19 cellular contexts compared by ENCODE assay signal in the genomic region with DNA sequence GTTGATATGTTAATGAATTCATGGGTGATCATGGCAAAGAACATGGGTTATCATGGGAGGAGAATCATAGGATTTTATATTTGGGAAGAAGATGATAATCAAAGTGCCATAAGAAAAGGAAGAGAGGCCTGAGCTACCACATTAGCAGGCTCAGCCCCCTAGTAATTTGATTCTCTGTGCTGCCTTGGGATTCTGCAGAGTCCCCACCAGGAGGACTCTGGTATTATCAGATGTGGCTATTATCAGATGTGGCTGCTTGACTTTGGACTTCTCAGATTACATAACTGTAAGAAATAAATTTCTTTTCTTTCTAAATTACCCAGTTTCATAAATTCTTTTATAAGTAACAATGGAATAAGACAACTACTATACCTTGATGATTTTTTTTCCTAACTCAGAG.
"Had no signal": no experiment of that assay in that cellular context is flagged by ENCODE, and none has a peak within 500 bp of the region (broad histone marks: within the 10 kb centered on the region; RNA-seq: fewer than 3 reads in every experiment).

No MANE protein-coding gene starts in this region.

- H3K27me3 Mint-ChIP-seq: activated CD4-positive, alpha-beta memory T cell treated with anti-CD3 and anti-CD28 coated beads, Interleukin-2, amount 10 ng/mL, durations not matched to agents 7 days and 5 days; central memory CD8-positive, alpha-beta T cell; naive B cell had no signal

- DNase-seq: activated CD4-positive, alpha-beta memory T cell treated with anti-CD3 and anti-CD28 coated beads, Interleukin-2, amount 10 ng/mL, durations not matched to agents 7 days and 5 days; activated CD4-positive, alpha-beta T cell treated with anti-CD3 and anti-CD28 coated beads for 4 hours; activated gamma-delta T cell; activated T-cell treated with anti-CD3 and anti-CD28 coated beads, Interleukin-2, amount 50 U/mL, for 72 hours; effector CD8-positive, alpha-beta T cell; foreskin melanocyte; head of caudate nucleus; islet precursor cell; naive B cell; ovary; sigmoid colon; stimulated activated CD4-positive, alpha-beta T cell treated with anti-CD3 and anti-CD28 coated beads, Interleukin-1b, Interleukin-23, amount 100 ng/mL, for 48 hours; stomach; testis; upper lobe of right lung; WERI-Rb-1 had no signal

- H3K4me1 ChIP-seq: sigmoid colon, stomach, testis, upper lobe of right lung had no signal

- H3K9me3 Mint-ChIP-seq: central memory CD8-positive, alpha-beta T cell had no signal

- H3K27ac ChIP-seq: ovary, sigmoid colon, stomach, testis, upper lobe of right lung, WERI-Rb-1 had no signal

- H3K27ac Mint-ChIP-seq: activated CD4-positive, alpha-beta memory T cell treated with anti-CD3 and anti-CD28 coated beads, Interleukin-2, amount 10 ng/mL, durations not matched to agents 7 days and 5 days; activated naive CD4-positive, alpha-beta T cell treated with anti-CD3 and anti-CD28 coated beads, Interleukin-2, amount 50 U/mL, for 72 hours; activated T-cell treated with anti-CD3 and anti-CD28 coated beads, Interleukin-2, amount 50 U/mL, for 72 hours; brain; naive B cell had no signal

- H3K4me3 Mint-ChIP-seq: activated CD4-positive, alpha-beta memory T cell treated with anti-CD3 and anti-CD28 coated beads, Interleukin-2, amount 10 ng/mL, durations not matched to agents 7 days and 5 days; activated T-cell treated with anti-CD3 and anti-CD28 coated beads, Interleukin-2, amount 50 U/mL, for 72 hours; brain; central memory CD8-positive, alpha-beta T cell; naive B cell had no signal

- ATAC-seq: activated naive CD4-positive, alpha-beta T cell treated with anti-CD3 and anti-CD28 coated beads, Interleukin-2, amount 50 U/mL, for 72 hours; activated T-cell treated with anti-CD3 and anti-CD28 coated beads, Interleukin-2, amount 50 U/mL, for 72 hours; upper lobe of right lung had no signal

- H3K4me1 Mint-ChIP-seq: activated CD4-positive, alpha-beta memory T cell treated with anti-CD3 and anti-CD28 coated beads, Interleukin-2, amount 10 ng/mL, durations not matched to agents 7 days and 5 days; central memory CD8-positive, alpha-beta T cell had no signal

- H3K4me3 ChIP-seq: ovary, sigmoid colon, stomach, testis, upper lobe of right lung had no signal

- H3K36me3 ChIP-seq: ovary, sigmoid colon, stomach, upper lobe of right lung, WERI-Rb-1 had no signal

- H3K27me3 ChIP-seq: ovary, sigmoid colon, stomach, testis, upper lobe of right lung had no signal

- H3K9me3 ChIP-seq: ovary, sigmoid colon, testis, upper lobe of right lung had no signal
